ENCODE assay signal across 26 cellular contexts in genomic region chr12:17235996-17236395, GRCh38.
"Had no signal": no experiment of that assay in that cellular context is flagged by ENCODE, and none has a peak within 500 bp of the region (broad histone marks: within the 10 kb centered on the region; RNA-seq: fewer than 3 reads in every experiment).

No MANE protein-coding gene starts in this region.

- H3K9me3 ChIP-seq: gastroesophageal sphincter, lower lobe of right lung, suprapubic skin, transverse colon, upper lobe of right lung, uterus had no signal

- H3K4me3 ChIP-seq: dorsolateral prefrontal cortex, gastroesophageal sphincter, heart right ventricle, left ventricle myocardium inferior, lower lobe of right lung, smooth muscle cell, suprapubic skin, transverse colon, upper lobe of right lung, uterus had no signal

- H3K4me1 Mint-ChIP-seq: natural killer cell; stimulated activated naive CD8-positive, alpha-beta T cell treated with anti-CD3 and anti-CD28 coated beads, Interleukin-15, amount 100 ng/mL, for 72 hours had no signal

- H3K36me3 ChIP-seq: gastroesophageal sphincter, heart right ventricle, left ventricle myocardium inferior, lower lobe of right lung, suprapubic skin, transverse colon, upper lobe of right lung, uterus had no signal

- H3K4me1 ChIP-seq: foreskin keratinocyte, gastroesophageal sphincter, heart right ventricle, left ventricle myocardium inferior, lower lobe of right lung, parathyroid adenoma, suprapubic skin, transverse colon, upper lobe of right lung, uterus had no signal

- H2AFZ ChIP-seq: parathyroid adenoma had no signal

- H3K27ac ChIP-seq: dorsolateral prefrontal cortex, epithelial cell of prostate, foreskin keratinocyte, gastroesophageal sphincter, heart right ventricle, left ventricle myocardium inferior, lower lobe of right lung, parathyroid adenoma, suprapubic skin, transverse colon, upper lobe of right lung, uterus had no signal

- H3K4me3 Mint-ChIP-seq: natural killer cell; stimulated activated naive CD8-positive, alpha-beta T cell treated with anti-CD3 and anti-CD28 coated beads, Interleukin-15, amount 100 ng/mL, for 72 hours had no signal

- H3K27me3 Mint-ChIP-seq: progenitor cell of endocrine pancreas; stimulated activated naive CD8-positive, alpha-beta T cell treated with anti-CD3 and anti-CD28 coated beads, Interleukin-15, amount 100 ng/mL, for 72 hours had no signal

- H3K27ac Mint-ChIP-seq: natural killer cell; progenitor cell of endocrine pancreas; stimulated activated naive CD8-positive, alpha-beta T cell treated with anti-CD3 and anti-CD28 coated beads, Interleukin-15, amount 100 ng/mL, for 72 hours had no signal

- H3K27me3 ChIP-seq: dorsolateral prefrontal cortex, foreskin keratinocyte, gastroesophageal sphincter, heart right ventricle, suprapubic skin, transverse colon, upper lobe of right lung, uterus had no signal

- ATAC-seq: esophagus mucosa; foreskin keratinocyte; gastroesophageal sphincter; heart right ventricle; left cardiac atrium; lower lobe of right lung; natural killer cell; sciatic nerve; stimulated activated naive CD8-positive, alpha-beta T cell treated with anti-CD3 and anti-CD28 coated beads, Interleukin-15, amount 100 ng/mL, for 72 hours; upper lobe of right lung had no signal

- H3K4me2 ChIP-seq: smooth muscle cell had no signal

- DNase-seq: dorsolateral prefrontal cortex; effector CD4-positive, alpha-beta T cell; foreskin keratinocyte; heart right ventricle; hippocampal formation; left cardiac atrium; left ventricle myocardium inferior; lower lobe of right lung; natural killer cell; stimulated activated CD4-positive, alpha-beta T cell treated with anti-CD3 and anti-CD28 coated beads, Interleukin-12 subunit alpha, Interleukin-12 subunit beta, amount 100 ng/mL, for 4 hours; stimulated activated CD4-positive, alpha-beta T cell treated with anti-CD3 and anti-CD28 coated beads, Interleukin-1b, Interleukin-23, amount 100 ng/mL, for 48 hours; stimulated activated CD4-positive, alpha-beta T cell treated with anti-CD3 and anti-CD28 coated beads, Interleukin-4, amount 100 ng/mL, for 1 hour; stimulated activated CD8-positive, alpha-beta memory T cell treated with anti-CD3 and anti-CD28 coated beads, Interleukin-4, amount 100 ng/mL, for 48 hours; stimulated activated naive CD4-positive, alpha-beta T cell; stimulated activated naive CD8-positive, alpha-beta T cell treated with anti-CD3 and anti-CD28 coated beads, Interleukin-15, amount 100 ng/mL, for 72 hours; transverse colon; upper lobe of right lung; uterus had no signal

- H3K9ac ChIP-seq: parathyroid adenoma had no signal

- H3K79me2 ChIP-seq: parathyroid adenoma had no signal
